10 cellular contexts compared by ENCODE assay signal in genomic region chr5:134590992-134591659, GRCh38. TPM values are rescaled to one million over a fixed set of nuclear protein-coding genes. Genes with fewer than 3 reads are reported as not detected.
DNase-seq lines count a peak whose midpoint lies in the region; ATAC-seq and TF ChIP-seq lines count a peak whose summit lies in the region.
"Had no signal": no experiment of that assay in that cellular context is flagged by ENCODE, and none has a peak within 500 bp of the region (broad histone marks: within the 10 kb centered on the region; RNA-seq: fewer than 3 reads in every experiment).

No MANE protein-coding gene starts in this region.

- H3K27me3 ChIP-seq in brain microvascular endothelial cell (replicated peaks), result no peaks in the 10 kb centered on the region

- in situ Hi-C loops in brain microvascular endothelial cell (cut with HindIII; ENCODE audit: low pct_ligation_motif_present, low sequenced_read_pairs), result no loop called here

- no peaks in the 10 kb centered on the region for H3K27me3 Mint-ChIP-seq in activated CD8-positive, alpha-beta memory T cell treated with anti-CD3 and anti-CD28 coated beads, Interleukin-2, amount 10 ng/mL, durations not matched to agents 7 days and 5 days
- H3K27me3 Mint-ChIP-seq in stimulated activated naive CD8-positive, alpha-beta T cell treated with anti-CD3 and anti-CD28 coated beads, Interleukin-15, Interleukin-2, amounts not matched to agents 100 ng/mL and 50 ng/mL, for 24 hours, result no peaks in the 10 kb centered on the region

- no peak overlapping the region for H3K27ac ChIP-seq in brain microvascular endothelial cell

- no peak for TF ChIP-seq CTCF in brain microvascular endothelial cell (IDR thresholded peaks at IDR 0.05; ENCODE audit: low read depth, low read length, missing control alignments)

- H3K4me3 ChIP-seq in brain microvascular endothelial cell (ENCODE audit: low read depth, low read length), result no peak overlapping the region

- intact Hi-C loops in left colon (cut with DNase I, micrococcal nuclease), result no loop called here

- no peak overlapping the region for H3K4me3 Mint-ChIP-seq in activated CD8-positive, alpha-beta memory T cell treated with anti-CD3 and anti-CD28 coated beads, Interleukin-2, amount 10 ng/mL, durations not matched to agents 7 days and 5 days
- H3K4me3 Mint-ChIP-seq in stimulated activated naive CD8-positive, alpha-beta T cell treated with anti-CD3 and anti-CD28 coated beads, Interleukin-15, Interleukin-2, amounts not matched to agents 100 ng/mL and 50 ng/mL, for 24 hours, result no peak overlapping the region
- H3K4me3 Mint-ChIP-seq: neural crest cell; T-helper 1 cell treated with Interleukin-12 subunit alpha and Interleukin-12 subunit beta and Interleukin-4 antibody, amounts not matched to agents 30 μg/mL and 1 μg/mL, for 36 hours had no signal

- peak; percentile 29 for ATAC-seq in activated CD8-positive, alpha-beta memory T cell treated with anti-CD3 and anti-CD28 coated beads, Interleukin-2, amount 10 ng/mL, durations not matched to agents 7 days and 5 days
- ATAC-seq in left colon (peak; percentile 92), GM19351 (IDR thresholded peaks at IDR 0.05; ENCODE audit: unreplicated experiment) (no peak)

- H3K27ac Mint-ChIP-seq in activated CD8-positive, alpha-beta memory T cell treated with anti-CD3 and anti-CD28 coated beads, Interleukin-2, amount 10 ng/mL, durations not matched to agents 7 days and 5 days, result no peak overlapping the region
- H3K27ac Mint-ChIP-seq in stimulated activated naive CD8-positive, alpha-beta T cell treated with anti-CD3 and anti-CD28 coated beads, Interleukin-15, Interleukin-2, amounts not matched to agents 100 ng/mL and 50 ng/mL, for 24 hours, result peak overlapping the region; percentile 41
- H3K27ac Mint-ChIP-seq: T-helper 1 cell treated with Interleukin-12 subunit alpha and Interleukin-12 subunit beta and Interleukin-4 antibody, amounts not matched to agents 30 μg/mL and 1 μg/mL, for 36 hours had no signal

- H3K4me1 Mint-ChIP-seq in activated CD8-positive, alpha-beta memory T cell treated with anti-CD3 and anti-CD28 coated beads, Interleukin-2, amount 10 ng/mL, durations not matched to agents 7 days and 5 days, result peaks cover 38% of the 10 kb centered on the region
- peaks cover 22% of the 10 kb centered on the region for H3K4me1 Mint-ChIP-seq in stimulated activated naive CD8-positive, alpha-beta T cell treated with anti-CD3 and anti-CD28 coated beads, Interleukin-15, Interleukin-2, amounts not matched to agents 100 ng/mL and 50 ng/mL, for 24 hours (ENCODE audit: low read depth)
- H3K4me1 Mint-ChIP-seq: neural crest cell had no signal

- H3K36me3 Mint-ChIP-seq in activated CD8-positive, alpha-beta memory T cell treated with anti-CD3 and anti-CD28 coated beads, Interleukin-2, amount 10 ng/mL, durations not matched to agents 7 days and 5 days, result no peaks in the 10 kb centered on the region
- H3K36me3 Mint-ChIP-seq in stimulated activated naive CD8-positive, alpha-beta T cell treated with anti-CD3 and anti-CD28 coated beads, Interleukin-15, Interleukin-2, amounts not matched to agents 100 ng/mL and 50 ng/mL, for 24 hours (ENCODE audit: low read depth), result no peaks in the 10 kb centered on the region

- no peaks in the 10 kb centered on the region for H3K36me3 ChIP-seq in brain microvascular endothelial cell (replicated peaks)

- H3K9me3 Mint-ChIP-seq in activated CD8-positive, alpha-beta memory T cell treated with anti-CD3 and anti-CD28 coated beads, Interleukin-2, amount 10 ng/mL, durations not matched to agents 7 days and 5 days (ENCODE audit: low read depth), result no peaks in the 10 kb centered on the region
- no peaks in the 10 kb centered on the region for H3K9me3 Mint-ChIP-seq in stimulated activated naive CD8-positive, alpha-beta T cell treated with anti-CD3 and anti-CD28 coated beads, Interleukin-15, Interleukin-2, amounts not matched to agents 100 ng/mL and 50 ng/mL, for 24 hours
- H3K9me3 Mint-ChIP-seq: neural crest cell; T-helper 1 cell treated with Interleukin-12 subunit alpha and Interleukin-12 subunit beta and Interleukin-4 antibody, amounts not matched to agents 30 μg/mL and 1 μg/mL, for 36 hours had no signal

- CTCF ChIA-PET in activated CD8-positive, alpha-beta memory T cell treated with anti-CD3 and anti-CD28 coated beads, Interleukin-2, amount 10 ng/mL, durations not matched to agents 7 days and 5 days (lab: Charles Lee), result interaction anchor here (1.1 to 2.2 kb wide), 3 partner anchors 11 to 288 kb away, joined by 4 to 11 read pairs (median 4); no protein-coding TSS in a partner anchor

- DNase-seq in activated CD4-positive, alpha-beta T cell treated with anti-CD3 and anti-CD28 coated beads for 48 hours, result peak; percentile 85
- DNase-seq in activated CD4-positive, alpha-beta T cell treated with anti-CD3 and anti-CD28 coated beads for 1 hour, result no peak
- DNase-seq in activated CD8-positive, alpha-beta memory T cell treated with anti-CD3 and anti-CD28 coated beads, Interleukin-2, amount 10 ng/mL, durations not matched to agents 7 days and 5 days, result peak; percentile 72
- DNase-seq in left colon (peak; percentile 70 to 85), NCI-H1105 (lab: John Stamatoyannopoulos, UW) (no peak), brain microvascular endothelial cell (no peak)

RNA-seq across cellular contexts. Expression of gene SAR1B, which starts 41.5 kb away (rescaled TPM):
- total RNA-seq in activated CD8-positive, alpha-beta memory T cell treated with anti-CD3 and anti-CD28 coated beads, Interleukin-2, amount 10 ng/mL, durations not matched to agents 7 days and 5 days, result 10 to 100 TPM; 41.1 to 61.8 TPM
- 100 to 1,000 TPM in 1 of 2 donors, 10 to 100 TPM in 1; 97.3 to 107 TPM for total RNA-seq in left colon

RNA-seq across cellular contexts. Expression of gene SEC24A, which starts 57.5 kb away (rescaled TPM):
- 10 to 100 TPM; 19.8 to 25.2 TPM for total RNA-seq in activated CD8-positive, alpha-beta memory T cell treated with anti-CD3 and anti-CD28 coated beads, Interleukin-2, amount 10 ng/mL, durations not matched to agents 7 days and 5 days
- 10 to 100 TPM; 28.8 to 34.8 TPM for total RNA-seq in left colon

Comparison
In these comparisons a context has a peak if more than half of its experiments do, and no peak if none do; other contexts are left out.
1. DNase-seq: peak in activated CD4-positive, alpha-beta T cell treated with anti-CD3 and anti-CD28 coated beads for 48 hours (single experiment), activated CD8-positive, alpha-beta memory T cell treated with anti-CD3 and anti-CD28 coated beads, Interleukin-2, amount 10 ng/mL, durations not matched to agents 7 days and 5 days (single experiment) and left colon (2 of 2); none in activated CD4-positive, alpha-beta T cell treated with anti-CD3 and anti-CD28 coated beads for 1 hour (single experiment), NCI-H1105 (single experiment) and brain microvascular endothelial cell (single experiment).